8 cellular contexts compared by ENCODE assay signal in the genomic region with DNA sequence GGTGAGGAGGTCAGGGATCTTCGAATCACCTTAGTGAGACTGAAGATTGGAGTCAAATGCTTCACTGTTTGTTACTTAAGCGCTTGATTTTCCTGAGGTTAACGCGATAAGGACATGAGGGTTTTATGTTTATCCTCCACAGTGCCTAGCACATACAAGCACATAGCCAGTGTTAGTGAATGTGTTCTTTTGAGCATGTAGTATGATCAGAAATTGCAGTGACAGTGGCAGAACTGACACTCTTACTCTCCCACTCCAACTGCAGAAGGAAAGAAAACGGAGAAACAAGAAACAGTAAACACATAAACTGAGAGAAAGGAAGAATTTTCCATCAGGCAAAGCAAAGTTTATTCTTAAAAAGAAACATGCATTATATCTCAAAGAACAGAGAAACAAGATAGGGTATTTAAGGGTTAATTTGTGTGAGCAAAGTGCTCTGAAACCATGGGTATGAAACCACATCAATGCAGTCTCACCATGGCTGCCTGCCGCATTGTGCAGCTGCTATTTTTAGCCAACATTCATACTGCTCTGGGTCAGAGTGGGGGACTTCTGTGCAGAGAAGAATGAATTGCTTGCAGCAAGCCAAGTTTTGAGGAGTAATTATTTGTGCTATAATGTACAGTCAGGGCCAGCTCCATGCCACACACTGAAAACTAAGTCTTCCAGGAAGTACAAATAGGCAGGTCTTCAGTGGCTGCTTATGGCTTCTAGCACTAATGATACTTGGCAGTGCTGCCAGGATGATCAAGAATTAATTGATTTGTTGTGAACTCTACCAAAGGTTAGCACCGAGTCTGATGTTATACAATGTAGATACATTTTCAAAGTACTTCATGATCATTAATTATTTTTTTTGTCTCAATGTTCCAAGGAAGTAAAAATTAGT.
DNase-seq lines count a peak whose midpoint lies in the region; ATAC-seq and TF ChIP-seq lines count a peak whose summit lies in the region.

No MANE protein-coding gene starts in this region.

- no peaks in the 10 kb centered on the region for H3K36me3 Mint-ChIP-seq in endothelial cell (ENCODE audit: low read depth, unreplicated experiment)

- no peak overlapping the region for H3K27ac Mint-ChIP-seq in endothelial cell (ENCODE audit: unreplicated experiment)

- DNase-seq in activated CD4-positive, alpha-beta T cell treated with anti-CD3 and anti-CD28 coated beads for 48 hours = peak; percentile 8
- no peak for DNase-seq in activated CD4-positive, alpha-beta T cell treated with anti-CD3 and anti-CD28 coated beads for 1 hour
- DNase-seq in NCI-H69 (lab: John Stamatoyannopoulos, UW) = peak; percentile 12
- peak; percentile 3 for DNase-seq in globus pallidus (ENCODE audit: low spot score)
- DNase-seq in cerebellar cortex (ENCODE audit: low spot score) = no peak
- no peak for DNase-seq in posterior cingulate gyrus
- no peak for DNase-seq in endothelial cell (ENCODE audit: low spot score)

- H3K4me1 Mint-ChIP-seq in endothelial cell (ENCODE audit: unreplicated experiment) = no peaks in the 10 kb centered on the region

- no peak overlapping the region for H3K4me3 Mint-ChIP-seq in endothelial cell (ENCODE audit: unreplicated experiment)

- peak; percentile 99 for ATAC-seq in HG02623 (IDR thresholded peaks at IDR 0.05; ENCODE audit: unreplicated experiment)

- peaks cover 3% of the 10 kb centered on the region for H3K27me3 Mint-ChIP-seq in endothelial cell (ENCODE audit: unreplicated experiment)

- intact Hi-C loops in posterior cingulate gyrus (cut with DNase I) = no loop called here

- H3K9me3 Mint-ChIP-seq in endothelial cell (ENCODE audit: unreplicated experiment) = peaks cover 4% of the 10 kb centered on the region

- no peak for TF ChIP-seq CTCF in endothelial cell (IDR thresholded peaks at IDR 0.05; ENCODE audit: unreplicated experiment)

Comparison
In these comparisons a context has a peak if more than half of its experiments do, and no peak if none do; other contexts are left out.
1. DNase-seq: peak in activated CD4-positive, alpha-beta T cell treated with anti-CD3 and anti-CD28 coated beads for 48 hours (single experiment), NCI-H69 (single experiment) and globus pallidus (single experiment); none in activated CD4-positive, alpha-beta T cell treated with anti-CD3 and anti-CD28 coated beads for 1 hour (single experiment), cerebellar cortex (single experiment), posterior cingulate gyrus (0 of 10) and endothelial cell (single experiment).